In the genomic region with DNA sequence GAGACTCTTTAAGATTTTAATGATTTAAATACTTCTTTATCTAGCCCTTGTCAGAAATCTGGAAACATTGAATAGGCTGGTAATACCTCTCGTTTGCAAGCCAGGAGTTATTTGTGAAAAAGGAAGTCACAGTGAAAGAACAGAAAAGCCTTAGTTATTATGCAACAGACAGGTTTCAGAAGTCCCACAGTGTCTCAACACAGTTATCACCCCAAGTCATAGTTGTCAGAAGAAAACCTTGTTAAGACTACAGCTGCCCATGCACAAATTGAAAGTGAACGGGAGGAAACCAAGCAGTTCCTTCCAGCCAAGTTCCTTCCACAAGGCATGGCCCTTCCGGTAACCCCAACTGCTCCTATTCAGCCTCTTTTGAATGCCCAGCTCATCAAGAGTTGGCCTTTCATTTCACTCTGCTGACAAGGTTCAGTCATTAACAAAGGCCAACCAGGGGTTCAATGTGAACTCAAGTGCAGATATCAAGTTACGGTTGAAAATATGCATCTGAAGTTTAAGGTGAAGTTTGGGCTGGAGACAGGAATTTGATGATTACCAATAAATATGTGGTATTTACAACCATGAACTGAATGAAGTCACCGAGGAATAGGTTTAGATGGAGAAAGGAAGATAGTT, we compare ENCODE assay signal across 10 cellular contexts. TPM values are rescaled to one million over a fixed set of nuclear protein-coding genes. Genes with fewer than 3 reads are reported as not detected.
A peak's percentile ranks its signal among the peaks of the same experiment; 100 is the strongest.
DNase-seq lines count a peak whose midpoint lies in the region; ATAC-seq and TF ChIP-seq lines count a peak whose summit lies in the region.
"Had no signal": no experiment of that assay in that cellular context is flagged by ENCODE, and none has a peak within 500 bp of the region (broad histone marks: within the 10 kb centered on the region; RNA-seq: fewer than 3 reads in every experiment).

No MANE protein-coding gene starts in this region.

- TF ChIP-seq CTCF in GM12865 (IDR thresholded peaks at IDR 0.05; ENCODE audit: insufficient read depth, low read depth, low read length, missing control alignments): no peak
- no peak for TF ChIP-seq CTCF in smooth muscle cell (IDR thresholded peaks at IDR 0.05; ENCODE audit: borderline replicate concordance, insufficient read depth, poor library complexity, severe bottlenecking)
- TF ChIP-seq CTCF in foreskin fibroblast (IDR thresholded peaks at IDR 0.05; ENCODE audit: low read depth, low read length): no peak

- H3K9ac ChIP-seq in smooth muscle cell (ENCODE audit: low read depth): no peak overlapping the region

- WGBS in smooth muscle cell (ENCODE audit: low lambda C conversion rate): 90% methylated on average over 5 of the region's 5 CpGs

- peaks cover 22% of the 10 kb centered on the region for H3K4me1 Mint-ChIP-seq in T-helper 1 cell treated with Interleukin-12 subunit alpha and Interleukin-12 subunit beta and Interleukin-4 antibody, amounts not matched to agents 30 μg/mL and 1 μg/mL, for 36 hours (ENCODE audit: low read depth)
- peaks cover 0 to 19% (median 5%) of the 10 kb centered on the region in 4 donors for H3K4me1 Mint-ChIP-seq in CD4-positive, alpha-beta memory T cell

- H2AFZ ChIP-seq in smooth muscle cell (ENCODE audit: low read depth): no peak overlapping the region

- POLR2A ChIA-PET in CD4-positive, alpha-beta memory T cell (lab: Charles Lee; ENCODE audit: partially characterized antibody): no interaction called here

- peaks cover 7% of the 10 kb centered on the region for H3K27me3 ChIP-seq in smooth muscle cell (ENCODE audit: low read depth)
- H3K27me3 ChIP-seq in CD4-positive, alpha-beta memory T cell (ENCODE audit: insufficient read depth, low read length): no peaks in the 10 kb centered on the region

- DNase-seq in GM12865 (ENCODE audit: low read depth): peak; percentile 92
- no peak for DNase-seq in smooth muscle cell (lab: John Stamatoyannopoulos, UW; ENCODE audit: unreplicated experiment)
- DNase-seq in CD4-positive, alpha-beta memory T cell: no peak
- no peak for DNase-seq in DMS79 treated with DMSO at 0.1 percent for 48 hours (lab: John Stamatoyannopoulos, UW)
- no peak for DNase-seq in foreskin fibroblast
- DNase-seq: activated CD4-positive, alpha-beta T cell treated with anti-CD3 and anti-CD28 coated beads, Interleukin-2, amount 50 U/mL, for 1 hour; stimulated activated CD4-positive, alpha-beta T cell treated with anti-CD3 and anti-CD28 coated beads, Interleukin-2, amount 100 ng/mL, for 24 hours had no signal

- H3K27me3 Mint-ChIP-seq in T-helper 1 cell treated with Interleukin-12 subunit alpha and Interleukin-12 subunit beta and Interleukin-4 antibody, amounts not matched to agents 30 μg/mL and 1 μg/mL, for 36 hours (ENCODE audit: low read depth): no peaks in the 10 kb centered on the region
- H3K27me3 Mint-ChIP-seq in CD4-positive, alpha-beta memory T cell: no peaks in the 10 kb centered on the region

- H3K4me3 Mint-ChIP-seq in T-helper 1 cell treated with Interleukin-12 subunit alpha and Interleukin-12 subunit beta and Interleukin-4 antibody, amounts not matched to agents 30 μg/mL and 1 μg/mL, for 36 hours: peak overlapping the region; percentile 24
- peak overlapping the region in 1 of 8 donors; percentile 7 for H3K4me3 Mint-ChIP-seq in CD4-positive, alpha-beta memory T cell

- peaks cover 21% of the 10 kb centered on the region for H3K36me3 Mint-ChIP-seq in T-helper 1 cell treated with Interleukin-12 subunit alpha and Interleukin-12 subunit beta and Interleukin-4 antibody, amounts not matched to agents 30 μg/mL and 1 μg/mL, for 36 hours (ENCODE audit: low read depth)
- peaks cover 3 to 14% of the 10 kb centered on the region in 2 donors for H3K36me3 Mint-ChIP-seq in CD4-positive, alpha-beta memory T cell

- no peak overlapping the region for H3K4me2 ChIP-seq in smooth muscle cell

- peaks cover 6% of the 10 kb centered on the region for H3K4me1 ChIP-seq in smooth muscle cell (ENCODE audit: low read depth)
- peaks cover 6% of the 10 kb centered on the region for H3K4me1 ChIP-seq in CD4-positive, alpha-beta memory T cell (ENCODE audit: insufficient read depth, low read length)

- H3K9me3 ChIP-seq in smooth muscle cell (replicated peaks; ENCODE audit: low read depth): no peaks in the 10 kb centered on the region
- no peaks in the 10 kb centered on the region for H3K9me3 ChIP-seq in CD4-positive, alpha-beta memory T cell (ENCODE audit: control insufficient read depth in 1 of 2, low read length in 2 of 2)

- intact Hi-C loops in CD4-positive, alpha-beta memory T cell (cut with micrococcal nuclease): no loop called here

- peak overlapping the region; percentile 53 for H3K4me3 ChIP-seq in GM12865 (ENCODE audit: low read depth, low read length)
- H3K4me3 ChIP-seq in smooth muscle cell: no peak overlapping the region
- no peak overlapping the region for H3K4me3 ChIP-seq in CD4-positive, alpha-beta memory T cell (ENCODE audit: low read length in 2 of 2)
- no peak overlapping the region for H3K4me3 ChIP-seq in foreskin fibroblast (ENCODE audit: low read depth in 1 of 2, low read length in 2 of 2)

- H3K27ac Mint-ChIP-seq in T-helper 1 cell treated with Interleukin-12 subunit alpha and Interleukin-12 subunit beta and Interleukin-4 antibody, amounts not matched to agents 30 μg/mL and 1 μg/mL, for 36 hours: no peak overlapping the region
- H3K27ac Mint-ChIP-seq in CD4-positive, alpha-beta memory T cell: no peak overlapping the region

- no peaks in the 10 kb centered on the region for H3K9me3 Mint-ChIP-seq in T-helper 1 cell treated with Interleukin-12 subunit alpha and Interleukin-12 subunit beta and Interleukin-4 antibody, amounts not matched to agents 30 μg/mL and 1 μg/mL, for 36 hours
- no peaks in the 10 kb centered on the region for H3K9me3 Mint-ChIP-seq in CD4-positive, alpha-beta memory T cell

- H3K79me2 ChIP-seq in smooth muscle cell (ENCODE audit: low read depth): no peaks in the 10 kb centered on the region

- no peak overlapping the region for H3K27ac ChIP-seq in smooth muscle cell (ENCODE audit: low read depth)
- H3K27ac ChIP-seq in CD4-positive, alpha-beta memory T cell (ENCODE audit: low read depth, low read length): no peak overlapping the region

- CTCF ChIA-PET in CD4-positive, alpha-beta memory T cell (lab: Charles Lee; ENCODE audit: partially characterized antibody): interaction anchor here (1.3 to 1.7 kb wide), 2 partner anchors 9 to 27 kb away, joined by 3 to 5 read pairs; no protein-coding TSS in a partner anchor

- no peaks in the 10 kb centered on the region for H3F3A ChIP-seq in smooth muscle cell (ENCODE audit: low read depth)

- H4K20me1 ChIP-seq in smooth muscle cell (ENCODE audit: low read depth): no peaks in the 10 kb centered on the region

- H3K36me3 ChIP-seq in smooth muscle cell (ENCODE audit: low read depth): no peaks in the 10 kb centered on the region
- no peaks in the 10 kb centered on the region for H3K36me3 ChIP-seq in CD4-positive, alpha-beta memory T cell (ENCODE audit: insufficient read depth, low read length)

- ATAC-seq in GM19455 (IDR thresholded peaks at IDR 0.05; ENCODE audit: unreplicated experiment): peak; percentile 98
- ATAC-seq in HG03103 (IDR thresholded peaks at IDR 0.05; ENCODE audit: low read depth, unreplicated experiment): peak; percentile 94

RNA-seq across cellular contexts. Expression of a gene that starts 15.6 kb away (rescaled TPM):
- total RNA-seq in smooth muscle cell: 4.4 and 16.8 TPM in 2 replicates
- polyA plus RNA-seq in smooth muscle cell: 3.9 and 6.0 TPM in 2 replicates
- total RNA-seq in CD4-positive, alpha-beta memory T cell: 10 to 100 TPM; 16.3 to 18.6 TPM
- polyA plus RNA-seq in CD4-positive, alpha-beta memory T cell: 1 to 10 TPM; 3.9 to 4.1 TPM

RNA-seq across cellular contexts. Expression of a gene that starts 27.0 kb away (rescaled TPM):
- 10.3 and 14.2 TPM in 2 replicates for total RNA-seq in smooth muscle cell
- polyA plus RNA-seq in smooth muscle cell: 7.8 and 8.1 TPM in 2 replicates
- 10 to 100 TPM; 30.1 to 30.7 TPM for total RNA-seq in CD4-positive, alpha-beta memory T cell
- polyA plus RNA-seq in CD4-positive, alpha-beta memory T cell: 10 to 100 TPM; 49.7 to 54.2 TPM
